Comparison of ENCODE assay signal across 1 cellular context in genomic region chr6:47362857-47363461, GRCh38.
TF ChIP-seq lines count a peak whose summit lies in the region.

No MANE protein-coding gene starts in this region.

TF ChIP-seq in HepG2, 621 proteins besides CTCF, POLR2A, EP300 and RAD21 (continued from another document and continues in another):
- TF ChIP-seq PRDM4 (CRISPR knock-in tag; IDR thresholded peaks at IDR 0.05; ENCODE audit: borderline replicate concordance) = no peak
- no peak for TF ChIP-seq BRD4 (CRISPR knock-in tag; IDR thresholded peaks at IDR 0.05)
- no peak for TF ChIP-seq SMAD9 (CRISPR knock-in tag; IDR thresholded peaks at IDR 0.05)
- TF ChIP-seq ZNF101 (CRISPR knock-in tag; IDR thresholded peaks at IDR 0.05; ENCODE audit: borderline replicate concordance, low read depth) = no peak
- no peak for TF ChIP-seq ZNF329 (CRISPR knock-in tag; IDR thresholded peaks at IDR 0.05; ENCODE audit: low read depth)
- TF ChIP-seq ZNF672 (CRISPR knock-in tag; IDR thresholded peaks at IDR 0.05) = no peak
- TF ChIP-seq ARID3A (IDR thresholded peaks at IDR 0.05; ENCODE audit: low read depth, low read length) = peak; percentile 91
- TF ChIP-seq CBX2 (IDR thresholded peaks at IDR 0.05; ENCODE audit: low read depth, low read length) = no peak
- TF ChIP-seq CBX2 (CRISPR knock-in tag; IDR thresholded peaks at IDR 0.05; ENCODE audit: low read depth) = no peak
- no peak for TF ChIP-seq GPBP1L1 (CRISPR knock-in tag; IDR thresholded peaks at IDR 0.05)
- TF ChIP-seq ARID4A (CRISPR knock-in tag; IDR thresholded peaks at IDR 0.05; ENCODE audit: borderline replicate concordance) = no peak
- no peak for TF ChIP-seq ATF7-NPFF (CRISPR knock-in tag; IDR thresholded peaks at IDR 0.05; ENCODE audit: low read depth)
- TF ChIP-seq GMEB1 (CRISPR knock-in tag; IDR thresholded peaks at IDR 0.05; ENCODE audit: borderline replicate concordance) = no peak
- peak; percentile 53 for TF ChIP-seq RARA (CRISPR knock-in tag; IDR thresholded peaks at IDR 0.05)
- 0 out of 2 replicates have a peak, but pooled peaks have one; percentile 36 for TF ChIP-seq DMAP1 (CRISPR knock-in tag; IDR thresholded peaks at IDR 0.05)
- TF ChIP-seq ZBTB2 (CRISPR knock-in tag; IDR thresholded peaks at IDR 0.05; ENCODE audit: low read depth) = no peak
- TF ChIP-seq HOXA3 (CRISPR knock-in tag; IDR thresholded peaks at IDR 0.05) = peak; percentile 39; the same call in 1 of the 2 replicates
- no peak for TF ChIP-seq ZFY (CRISPR knock-in tag; IDR thresholded peaks at IDR 0.05)
- no peak for TF ChIP-seq ZNF232 (CRISPR knock-in tag; IDR thresholded peaks at IDR 0.05; ENCODE audit: borderline replicate concordance)
- TF ChIP-seq HNRNPUL1 (IDR thresholded peaks at IDR 0.05; ENCODE audit: low read depth, low read length) = no peak
- TF ChIP-seq MEIS2 (CRISPR knock-in tag; IDR thresholded peaks at IDR 0.05) = no peak
- TF ChIP-seq ZBTB49 (CRISPR knock-in tag; IDR thresholded peaks at IDR 0.05; ENCODE audit: borderline replicate concordance) = no peak
- TF ChIP-seq RELA (CRISPR knock-in tag; IDR thresholded peaks at IDR 0.05) = no peak
- TF ChIP-seq RFX5 (IDR thresholded peaks at IDR 0.05; ENCODE audit: low read depth, low read length) = no peak
- TF ChIP-seq TGIF2 (CRISPR knock-in tag; IDR thresholded peaks at IDR 0.05) = 0 out of 2 replicates have a peak, but pooled peaks have one; percentile 27
- 0 out of 2 replicates have a peak, but pooled peaks have one; percentile 27 for TF ChIP-seq KDM2A (CRISPR knock-in tag; IDR thresholded peaks at IDR 0.05; ENCODE audit: borderline replicate concordance, low read depth)
- TF ChIP-seq ZNF687 (CRISPR knock-in tag; IDR thresholded peaks at IDR 0.05) = no peak
- TF ChIP-seq MEF2D (CRISPR knock-in tag; IDR thresholded peaks at IDR 0.05) = no peak
- TF ChIP-seq WIZ (CRISPR knock-in tag; IDR thresholded peaks at IDR 0.05) = no peak
- peak; percentile 61; the same call in 1 of the 2 replicates for TF ChIP-seq FOXP1 (IDR thresholded peaks at IDR 0.05)
- TF ChIP-seq FOXP1 (CRISPR knock-in tag; IDR thresholded peaks at IDR 0.05) = peak; percentile 48; the same call in 1 of the 2 replicates
- TF ChIP-seq REST (IDR thresholded peaks at IDR 0.05; ENCODE audit: borderline replicate concordance in 1 of 2, low read depth in 1 of 2, low read length in 2 of 2) = no peak
